15 cellular contexts compared by ENCODE assay signal in genomic region chr17:39097159-39097519, GRCh38. TPM values are rescaled to one million over a fixed set of nuclear protein-coding genes. Genes with fewer than 3 reads are reported as not detected.
DNase-seq lines count a peak whose midpoint lies in the region; ATAC-seq and TF ChIP-seq lines count a peak whose summit lies in the region.
"Had no signal": no experiment of that assay in that cellular context is flagged by ENCODE, and none has a peak within 500 bp of the region (broad histone marks: within the 10 kb centered on the region; RNA-seq: fewer than 3 reads in every experiment).

No MANE protein-coding gene starts in this region.

- peak overlapping the region; percentile 39 to 43 for H3K27ac ChIP-seq in esophagus (ENCODE audit: low read depth in 2 of 2, low read length in 1 of 2)
- H3K27ac ChIP-seq in stomach = peak overlapping the region in 3 of 5 donors; percentile 57 to 77 (median 63)
- H3K27ac ChIP-seq: hepatocyte had no signal

- H3K4me3 ChIP-seq in esophagus (ENCODE audit: low read depth in 1 of 2, low read length in 2 of 2) (no peak overlapping the region), stomach (no peak overlapping the region)
- H3K4me3 ChIP-seq: hepatocyte had no signal

- H3K27ac Mint-ChIP-seq in activated T-cell treated with anti-CD3 and anti-CD28 coated beads, Interleukin-2, amount 50 U/mL, for 72 hours = no peak overlapping the region
- H3K27ac Mint-ChIP-seq: stimulated activated memory B cell treated with anti-CD40 and anti-IgM and Interleukin-4, amounts not matched to agents 10 μg/mL and 1 μg/mL and 100 μg/mL, for 72 hours had no signal

- H3K4me1 Mint-ChIP-seq in activated T-cell treated with anti-CD3 and anti-CD28 coated beads, Interleukin-2, amount 50 U/mL, for 72 hours (ENCODE audit: low read depth) = peaks cover 76% of the 10 kb centered on the region

- H3K9me3 ChIP-seq in esophagus (ENCODE audit: control insufficient read depth in 2 of 2, insufficient read depth in 1 of 2, low read depth in 1 of 2, low read length in 1 of 2) (no peaks in the 10 kb centered on the region), stomach (no peaks in the 10 kb centered on the region)

- no peaks in the 10 kb centered on the region for H3K36me3 Mint-ChIP-seq in activated T-cell treated with anti-CD3 and anti-CD28 coated beads, Interleukin-2, amount 50 U/mL, for 72 hours (ENCODE audit: insufficient read depth in 2 of 2)
- H3K36me3 Mint-ChIP-seq: stimulated activated memory B cell treated with anti-CD40 and anti-IgM and Interleukin-4, amounts not matched to agents 10 μg/mL and 1 μg/mL and 100 μg/mL, for 72 hours had no signal

- H3K9me3 Mint-ChIP-seq in activated T-cell treated with anti-CD3 and anti-CD28 coated beads, Interleukin-2, amount 50 U/mL, for 72 hours = no peaks in the 10 kb centered on the region
- H3K9me3 Mint-ChIP-seq: dendritic cell treated with granulocyte-macrophage colony-stimulating factor and Interleukin-4, amounts not matched to agents 40 ng/mL and 50 ng/mL, for 4 days; stimulated activated memory B cell treated with anti-CD40 and anti-IgM and Interleukin-4, amounts not matched to agents 10 μg/mL and 1 μg/mL and 100 μg/mL, for 72 hours had no signal

- no peak for TF ChIP-seq CTCF in stomach (IDR thresholded peaks at IDR 0.05)

- intact Hi-C loops in stomach (cut with DNase I; ENCODE audit: low total_unique reads) = no loop called here

- no peaks in the 10 kb centered on the region for H3K27me3 ChIP-seq in esophagus (ENCODE audit: control insufficient read depth in 1 of 2, insufficient read depth in 2 of 2, low read length in 2 of 2)
- peaks cover 0 to 13% (median 0%) of the 10 kb centered on the region in 3 donors for H3K27me3 ChIP-seq in stomach
- H3K27me3 ChIP-seq: hepatocyte had no signal

- H3K36me3 ChIP-seq in esophagus (ENCODE audit: control insufficient read depth in 2 of 2, insufficient read depth in 2 of 2, low read length in 1 of 2) (no peaks in the 10 kb centered on the region), stomach (no peaks in the 10 kb centered on the region)

- ATAC-seq in activated T-cell treated with anti-CD3 and anti-CD28 coated beads, Interleukin-2, amount 50 U/mL, for 72 hours (replicated peaks in 1 of 2) = no peak
- no peak for ATAC-seq in GM19035 (IDR thresholded peaks at IDR 0.05; ENCODE audit: unreplicated experiment)

- TF ChIP-seq EP300 in stomach (IDR thresholded peaks at IDR 0.05) = no peak

- no peaks in the 10 kb centered on the region for H3K4me1 ChIP-seq in esophagus (ENCODE audit: control insufficient read depth in 2 of 2, insufficient read depth in 2 of 2, low read length in 1 of 2)
- peaks cover 0 to 54% (median 31%) of the 10 kb centered on the region in 4 donors for H3K4me1 ChIP-seq in stomach

- no peaks in the 10 kb centered on the region for H3K27me3 Mint-ChIP-seq in activated T-cell treated with anti-CD3 and anti-CD28 coated beads, Interleukin-2, amount 50 U/mL, for 72 hours (ENCODE audit: low read depth)

- no peak for TF ChIP-seq POLR2A in stomach (IDR thresholded peaks at IDR 0.05)

- peak overlapping the region; percentile 28 to 73 for H3K4me3 Mint-ChIP-seq in activated T-cell treated with anti-CD3 and anti-CD28 coated beads, Interleukin-2, amount 50 U/mL, for 72 hours
- H3K4me3 Mint-ChIP-seq: dendritic cell treated with granulocyte-macrophage colony-stimulating factor and Interleukin-4, amounts not matched to agents 40 ng/mL and 50 ng/mL, for 4 days; stimulated activated memory B cell treated with anti-CD40 and anti-IgM and Interleukin-4, amounts not matched to agents 10 μg/mL and 1 μg/mL and 100 μg/mL, for 72 hours had no signal

- 78 to 82% methylated on average over 2 of the region's 2 CpGs for WGBS in esophagus, 2 donors
- 71 to 83% (median 78%) methylated on average over 2 of the region's 2 CpGs for WGBS in stomach, 5 donors

- no peak for DNase-seq in activated T-cell treated with anti-CD3 and anti-CD28 coated beads, Interleukin-2, amount 50 U/mL, for 72 hours
- DNase-seq in activated T-cell treated with anti-CD3 and anti-CD28 coated beads, Interleukin-2, amount 50 U/mL, for 1 hour = no peak
- DNase-seq in NCI-H82 (lab: John Stamatoyannopoulos, UW) = peak; percentile 97
- DNase-seq in stomach = no peak
- DNase-seq in NCI-H2227 treated with DMSO at 0.1 percent for 48 hours (lab: John Stamatoyannopoulos, UW) = no peak
- no peak for DNase-seq in Ammon's horn (ENCODE audit: low spot score)
- DNase-seq: ACHN, kidney glomerular epithelial cell, NCI-H1092, NCI-H2171 had no signal

RNA-seq across cellular contexts. Expression of gene PLXDC1, which starts 54.3 kb away (rescaled TPM):
- total RNA-seq in activated T-cell treated with anti-CD3 and anti-CD28 coated beads, Interleukin-2, amount 50 U/mL, for 72 hours = 1 to 10 TPM; 3.0 to 5.6 TPM
- polyA plus RNA-seq in esophagus (1 to 10 TPM; 4.7 to 6.0 TPM), stomach (1 to 10 TPM; 1.7 to 4.6 (median 2.1) TPM)
- total RNA-seq in stomach = 10 to 100 TPM in 2 of 5 donors, 1 to 10 TPM in 2, under 1 TPM in 1; 0.58 to 77.2 (median 8.4) TPM
